16 cellular contexts compared by ENCODE assay signal in the genomic region with DNA sequence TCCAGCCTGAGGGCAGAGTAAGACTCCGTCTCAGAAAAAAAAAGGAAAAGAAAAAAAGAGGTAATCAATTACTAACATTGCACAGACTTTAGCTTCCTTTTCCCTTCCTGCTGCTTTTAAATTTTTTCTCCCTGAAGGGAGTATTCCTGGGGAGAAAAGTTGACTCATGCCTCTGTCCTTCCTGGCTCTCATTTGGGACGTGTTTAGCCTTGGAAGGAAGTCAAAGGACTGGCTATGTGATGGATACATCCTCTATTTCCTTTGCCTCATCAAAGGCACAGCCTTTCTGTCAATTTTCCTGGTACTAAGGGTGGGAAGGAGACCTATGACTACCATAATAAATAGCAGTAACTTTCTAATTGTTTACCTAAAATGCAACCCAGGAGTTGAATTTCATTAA.
DNase-seq lines count a peak whose midpoint lies in the region; ATAC-seq and TF ChIP-seq lines count a peak whose summit lies in the region.
"Had no signal": no experiment of that assay in that cellular context is flagged by ENCODE, and none has a peak within 500 bp of the region (broad histone marks: within the 10 kb centered on the region; RNA-seq: fewer than 3 reads in every experiment).

No MANE protein-coding gene starts in this region.

- no peaks in the 10 kb centered on the region for H3K27me3 ChIP-seq in thoracic aorta (replicated peaks; ENCODE audit: insufficient read depth)
- H3K27me3 ChIP-seq: sigmoid colon had no signal

- no peak overlapping the region for H3K4me3 Mint-ChIP-seq in activated T-helper 1 cell treated with anti-CD3 and anti-CD28 coated beads, Interleukin-12 subunit alpha, Interleukin-12 subunit beta, Interleukin-2, Interleukin-4 antibody, amounts not matched to agents 30 ng/mL and 10 ng/mL and 1 ng/mL, durations not matched to agents 14 hours and 24 hours and 36 hours
- H3K4me3 Mint-ChIP-seq: activated CD4-positive, alpha-beta T cell treated with anti-CD3 and anti-CD28 coated beads for 36 hours; naive thymus-derived CD4-positive, alpha-beta T cell had no signal

- peak; percentile 60 for DNase-seq in ELR (ENCODE audit: low read depth)
- DNase-seq in amniotic stem cell (lab: John Stamatoyannopoulos, UW): peak; percentile 21
- DNase-seq in fibroblast of pulmonary artery (ENCODE audit: low read depth): peak; percentile 35
- DNase-seq in thoracic aorta (ENCODE audit: low spot score): no peak
- DNase-seq in T-helper 9 cell: no peak
- no peak for DNase-seq in activated T-helper 1 cell treated with anti-CD3 and anti-CD28 coated beads, Interleukin-12 subunit alpha, Interleukin-12 subunit beta, Interleukin-2, Interleukin-4 antibody, amounts not matched to agents 30 ng/mL and 10 ng/mL and 1 ng/mL, durations not matched to agents 14 hours and 24 hours and 36 hours (ENCODE audit: low spot score)
- DNase-seq in T-helper 1 cell: no peak
- DNase-seq: activated CD4-positive, alpha-beta T cell treated with anti-CD3 and anti-CD28 coated beads for 36 hours; activated effector memory CD4-positive, alpha-beta T cell treated with anti-CD3 and anti-CD28 coated beads, Interleukin-2, amount 50 U/mL, for 16 hours; DMS153; naive thymus-derived CD4-positive, alpha-beta T cell; NCI-H1930; NCI-H510A; sigmoid colon had no signal

- peaks cover 15 to 74% of the 10 kb centered on the region in 2 donors for H3K4me1 ChIP-seq in thoracic aorta (ENCODE audit: control insufficient read depth in 1 of 2, low read depth in 2 of 2)
- H3K4me1 ChIP-seq: sigmoid colon had no signal

- H3K9me3 ChIP-seq in thoracic aorta: no peaks in the 10 kb centered on the region
- H3K9me3 ChIP-seq: sigmoid colon had no signal

- peak overlapping the region; percentile 65 to 71 for H3K27ac ChIP-seq in thoracic aorta
- H3K27ac ChIP-seq: C4-2B, sigmoid colon had no signal

- H3K4me1 Mint-ChIP-seq in activated T-helper 1 cell treated with anti-CD3 and anti-CD28 coated beads, Interleukin-12 subunit alpha, Interleukin-12 subunit beta, Interleukin-2, Interleukin-4 antibody, amounts not matched to agents 30 ng/mL and 10 ng/mL and 1 ng/mL, durations not matched to agents 14 hours and 24 hours and 36 hours (ENCODE audit: low read depth): no peaks in the 10 kb centered on the region
- H3K4me1 Mint-ChIP-seq: activated CD4-positive, alpha-beta T cell treated with anti-CD3 and anti-CD28 coated beads for 36 hours; naive thymus-derived CD4-positive, alpha-beta T cell had no signal

- no peaks in the 10 kb centered on the region for H3K9me3 Mint-ChIP-seq in activated T-helper 1 cell treated with anti-CD3 and anti-CD28 coated beads, Interleukin-12 subunit alpha, Interleukin-12 subunit beta, Interleukin-2, Interleukin-4 antibody, amounts not matched to agents 30 ng/mL and 10 ng/mL and 1 ng/mL, durations not matched to agents 14 hours and 24 hours and 36 hours
- H3K9me3 Mint-ChIP-seq: naive thymus-derived CD4-positive, alpha-beta T cell had no signal

- no peaks in the 10 kb centered on the region for H3K27me3 Mint-ChIP-seq in activated T-helper 1 cell treated with anti-CD3 and anti-CD28 coated beads, Interleukin-12 subunit alpha, Interleukin-12 subunit beta, Interleukin-2, Interleukin-4 antibody, amounts not matched to agents 30 ng/mL and 10 ng/mL and 1 ng/mL, durations not matched to agents 14 hours and 24 hours and 36 hours (ENCODE audit: insufficient read depth)

- no peak overlapping the region for H3K4me3 ChIP-seq in fibroblast of pulmonary artery (replicated peaks; ENCODE audit: low read depth, low read length)
- no peak overlapping the region for H3K4me3 ChIP-seq in thoracic aorta
- H3K4me3 ChIP-seq: lung, sigmoid colon had no signal

- peaks cover 67% of the 10 kb centered on the region for H3K36me3 ChIP-seq in thoracic aorta
- H3K36me3 ChIP-seq: sigmoid colon had no signal

- H3K27ac Mint-ChIP-seq in activated T-helper 1 cell treated with anti-CD3 and anti-CD28 coated beads, Interleukin-12 subunit alpha, Interleukin-12 subunit beta, Interleukin-2, Interleukin-4 antibody, amounts not matched to agents 30 ng/mL and 10 ng/mL and 1 ng/mL, durations not matched to agents 14 hours and 24 hours and 36 hours: no peak overlapping the region
- H3K27ac Mint-ChIP-seq: activated CD4-positive, alpha-beta T cell treated with anti-CD3 and anti-CD28 coated beads for 36 hours; naive thymus-derived CD4-positive, alpha-beta T cell had no signal

- no peak for TF ChIP-seq CTCF in fibroblast of pulmonary artery (IDR thresholded peaks at IDR 0.05; ENCODE audit: low read length, missing control alignments)
- no peak for TF ChIP-seq CTCF in thoracic aorta (IDR thresholded peaks at IDR 0.05)

- no peaks in the 10 kb centered on the region for H3K36me3 Mint-ChIP-seq in activated T-helper 1 cell treated with anti-CD3 and anti-CD28 coated beads, Interleukin-12 subunit alpha, Interleukin-12 subunit beta, Interleukin-2, Interleukin-4 antibody, amounts not matched to agents 30 ng/mL and 10 ng/mL and 1 ng/mL, durations not matched to agents 14 hours and 24 hours and 36 hours (ENCODE audit: low read depth)
- H3K36me3 Mint-ChIP-seq: naive thymus-derived CD4-positive, alpha-beta T cell had no signal

- ATAC-seq in thoracic aorta (ENCODE audit: insufficient number of reproducible peaks, low FRiP score, low read depth): no peak
- ATAC-seq: activated CD4-positive, alpha-beta T cell treated with anti-CD3 and anti-CD28 coated beads for 36 hours; naive thymus-derived CD4-positive, alpha-beta T cell had no signal

- intact Hi-C loops in activated T-helper 1 cell treated with anti-CD3 and anti-CD28 coated beads, Interleukin-12 subunit alpha, Interleukin-12 subunit beta, Interleukin-2, Interleukin-4 antibody, amounts not matched to agents 30 ng/mL and 10 ng/mL and 1 ng/mL, durations not matched to agents 14 hours and 24 hours and 36 hours (cut with micrococcal nuclease): no loop called here

Comparison
In these comparisons a context has a peak if more than half of its experiments do, and no peak if none do; other contexts are left out.
1. DNase-seq: peak in ELR (single experiment), amniotic stem cell (single experiment) and fibroblast of pulmonary artery (single experiment); none in thoracic aorta (single experiment), T-helper 9 cell (single experiment), activated T-helper 1 cell treated with anti-CD3 and anti-CD28 coated beads, Interleukin-12 subunit alpha, Interleukin-12 subunit beta, Interleukin-2, Interleukin-4 antibody, amounts not matched to agents 30 ng/mL and 10 ng/mL and 1 ng/mL, durations not matched to agents 14 hours and 24 hours and 36 hours (single experiment) and T-helper 1 cell (0 of 5).